In the genomic region with DNA sequence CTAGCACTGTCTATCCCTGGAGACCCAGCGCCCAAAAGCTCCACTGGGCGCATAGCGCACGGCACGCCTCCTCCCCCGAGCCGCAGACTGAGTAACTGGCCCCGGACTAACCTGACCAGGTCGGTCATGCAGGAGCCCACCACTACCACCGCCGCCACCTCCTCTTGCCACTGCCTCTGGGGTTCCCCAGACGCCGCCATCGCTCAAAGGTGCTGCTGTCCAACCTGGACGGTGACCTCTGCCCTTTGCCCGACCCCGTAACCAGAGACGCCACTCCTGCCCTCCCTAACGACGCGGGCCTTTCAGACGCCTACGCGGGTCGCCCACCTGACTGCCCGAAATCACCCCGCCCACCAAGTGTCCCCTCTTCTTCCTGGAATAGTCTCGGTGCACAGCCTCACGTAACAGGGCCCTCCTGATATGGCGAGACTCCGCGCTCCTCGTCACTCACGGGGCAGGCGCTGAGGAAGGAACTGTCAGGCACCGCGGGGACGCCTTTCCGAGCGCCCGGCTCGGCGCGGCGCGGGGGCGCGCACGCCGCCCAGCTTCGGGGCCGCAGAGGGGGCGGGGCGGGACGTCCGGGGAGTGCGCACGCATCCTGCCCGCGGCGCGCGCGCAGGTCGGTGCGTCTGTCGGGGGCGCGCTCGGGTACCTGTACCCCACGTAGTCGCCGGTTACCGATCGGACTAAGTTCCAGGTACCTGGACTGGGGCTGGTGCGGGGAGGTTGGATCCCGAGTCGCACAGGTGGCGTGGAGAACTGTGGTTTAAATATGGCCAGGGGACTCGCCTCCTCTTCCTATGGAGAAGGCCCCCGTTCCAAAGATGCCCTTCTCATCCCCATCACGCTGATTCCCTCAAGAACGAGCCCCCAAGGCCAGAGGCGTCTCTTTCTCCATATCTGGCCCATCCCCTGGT, we compare ENCODE assay signal across 8 cellular contexts. TPM values are rescaled to one million over a fixed set of nuclear protein-coding genes. Genes with fewer than 3 reads are reported as not detected.
A peak's percentile ranks its signal among the peaks of the same experiment; 100 is the strongest.
DNase-seq lines count a peak whose midpoint lies in the region; ATAC-seq and TF ChIP-seq lines count a peak whose summit lies in the region.

Gene BABAM2, plus strand, starts transcription at position 584 of the 917 bp plus-strand sequence. CDS start 3,828 bp downstream, outside the sequence.
Gene RBKS, minus strand, starts transcription at position 242 of the 917 bp plus-strand sequence. Its CDS starts 42 bp downstream, at position 200.

- peak within 1 kb of the TSS; percentile 99 for H3K27ac Mint-ChIP-seq in dendritic cell treated with granulocyte-macrophage colony-stimulating factor and Interleukin-4, amounts not matched to agents 40 ng/mL and 50 ng/mL, for 4 days

- H3K9me3 ChIP-seq in BLaER1 treated with 17β-estradiol and CSF1 and Interleukin-3, amounts not matched to agents 10 nM and 100 nM (replicated peaks in 1 of 11): no peaks in the 10 kb centered on the region
- H3K9me3 ChIP-seq in liver (ENCODE audit: control insufficient read depth in 4 of 4, low read length in 3 of 4): no peaks in the 10 kb centered on the region

- no peaks in the 10 kb centered on the region for H3K9me3 Mint-ChIP-seq in dendritic cell treated with granulocyte-macrophage colony-stimulating factor and Interleukin-4, amounts not matched to agents 40 ng/mL and 50 ng/mL, for 4 days

- ATAC-seq in GM19395 (IDR thresholded peaks at IDR 0.05; ENCODE audit: unreplicated experiment): peak; percentile 81
- peak; percentile 77 for ATAC-seq in HG03521 (IDR thresholded peaks at IDR 0.05; ENCODE audit: unreplicated experiment)

- H3K36me3 Mint-ChIP-seq in dendritic cell treated with granulocyte-macrophage colony-stimulating factor and Interleukin-4, amounts not matched to agents 40 ng/mL and 50 ng/mL, for 4 days (ENCODE audit: low read depth): peaks cover 28% of the 10 kb centered on the region

- peak; percentile 6 to 38 for TF ChIP-seq RAD21 in liver (IDR thresholded peaks at IDR 0.05)

- WGBS in liver: under 1% methylated on average over 84 of the region's 84 CpGs

- H3K4me1 ChIP-seq in BLaER1 treated with 17β-estradiol and CSF1 and Interleukin-3, amounts not matched to agents 10 nM and 100 nM: peaks cover 32 to 78% (median 57%) of the 10 kb centered on the region in 10 experiments
- peaks cover 4 to 20% (median 6%) of the 10 kb centered on the region in 4 donors for H3K4me1 ChIP-seq in liver (ENCODE audit: control insufficient read depth in 4 of 4, insufficient read depth in 4 of 4, low read length in 3 of 4)

- H3K4me2 ChIP-seq in BLaER1 treated with 17β-estradiol and CSF1 and Interleukin-3, amounts not matched to agents 10 nM and 100 nM: peak within 1 kb of the TSS; percentile 86 to 97 (median 90)

- TF ChIP-seq CTCF in liver (IDR thresholded peaks at IDR 0.05; ENCODE audit: low read depth, low read length, missing input control): no peak

- H3K36me3 ChIP-seq in BLaER1 treated with 17β-estradiol and CSF1 and Interleukin-3, amounts not matched to agents 10 nM and 100 nM: peaks cover 0 to 15% (median 12%) of the 10 kb centered on the region in 11 experiments; a peak in 16 of 22 replicates
- H3K36me3 ChIP-seq in liver (ENCODE audit: control insufficient read depth in 4 of 4, insufficient read depth in 3 of 4, low read depth in 1 of 4, low read length in 3 of 4): no peaks in the 10 kb centered on the region

- H3K9ac ChIP-seq in BLaER1 treated with 17β-estradiol and CSF1 and Interleukin-3, amounts not matched to agents 10 nM and 100 nM: peak within 1 kb of the TSS; percentile 77 to 96 (median 91)
- H3K9ac ChIP-seq in liver (ENCODE audit: low read depth in 1 of 2, low read length in 2 of 2): peak within 1 kb of the TSS; percentile 97

- H3K4me3 Mint-ChIP-seq in dendritic cell treated with granulocyte-macrophage colony-stimulating factor and Interleukin-4, amounts not matched to agents 40 ng/mL and 50 ng/mL, for 4 days: peak within 1 kb of the TSS; percentile 97

- DNase-seq in NCI-H748 (lab: John Stamatoyannopoulos, UW; ENCODE audit: unreplicated experiment): peak; percentile 90
- DNase-seq in activated CD4-positive, alpha-beta T cell treated with anti-CD3 and anti-CD28 coated beads, Interleukin-2, amount 50 U/mL, for 24 hours (ENCODE audit: low read depth in 1 of 2, low spot score in 1 of 2): peak; percentile 80
- peak; percentile 88 for DNase-seq in stimulated activated CD4-positive, alpha-beta T cell treated with anti-CD3 and anti-CD28 coated beads, Interleukin-4, amount 100 ng/mL, for 24 hours

- no peaks in the 10 kb centered on the region for H3K27me3 ChIP-seq in BLaER1 treated with 17β-estradiol and CSF1 and Interleukin-3, amounts not matched to agents 10 nM and 100 nM
- H3K27me3 ChIP-seq in liver (ENCODE audit: control insufficient read depth in 4 of 4, insufficient read depth in 4 of 4, low read length in 3 of 4): no peaks in the 10 kb centered on the region

- no peaks in the 10 kb centered on the region for H4K20me1 ChIP-seq in BLaER1 treated with 17β-estradiol and CSF1 and Interleukin-3, amounts not matched to agents 10 nM and 100 nM

- H3K4me1 Mint-ChIP-seq in dendritic cell treated with granulocyte-macrophage colony-stimulating factor and Interleukin-4, amounts not matched to agents 40 ng/mL and 50 ng/mL, for 4 days (ENCODE audit: low read depth): peaks cover 56% of the 10 kb centered on the region

- no peaks in the 10 kb centered on the region for H3K27me3 Mint-ChIP-seq in dendritic cell treated with granulocyte-macrophage colony-stimulating factor and Interleukin-4, amounts not matched to agents 40 ng/mL and 50 ng/mL, for 4 days

- intact Hi-C loops in dendritic cell treated with granulocyte-macrophage colony-stimulating factor and Interleukin-4, amounts not matched to agents 40 ng/mL and 50 ng/mL, for 4 days (cut with micrococcal nuclease): loop anchor here (1.0 to 10.0 kb wide), 5 partner anchors 30 to 557 kb away; partner anchors contain the start of gene FOSL2

- H3K27ac ChIP-seq in BLaER1 treated with 17β-estradiol and CSF1 and Interleukin-3, amounts not matched to agents 10 nM and 100 nM: peak within 1 kb of the TSS; percentile 87 to 97 (median 94)
- H3K27ac ChIP-seq in liver (ENCODE audit: low read depth in 1 of 2, low read length in 2 of 2): peak within 1 kb of the TSS; percentile 99

- peak within 1 kb of the TSS; percentile 69 to 85 (median 76) for H3K4me3 ChIP-seq in BLaER1 treated with 17β-estradiol and CSF1 and Interleukin-3, amounts not matched to agents 10 nM and 100 nM
- peak within 1 kb of the TSS; percentile 63 to 98 (median 97) for H3K4me3 ChIP-seq in liver (ENCODE audit: low read depth in 1 of 3, low read length in 3 of 3)

TF ChIP-seq in liver, 16 proteins besides CTCF, POLR2A, EP300 and RAD21 (continues in another document):
- TF ChIP-seq TAF1 (conservative IDR thresholded peaks at IDR 0.05) (no peak), FOXA1 (IDR thresholded peaks at IDR 0.05) (no peak), MAX (IDR thresholded peaks at IDR 0.05) (peak; percentile 46), EGR1 (IDR thresholded peaks at IDR 0.05; ENCODE audit: low read depth in 2 of 2) (peak; percentile 85 to 98), NR2F2 (IDR thresholded peaks at IDR 0.05) (peak; percentile 99), HNF4G (IDR thresholded peaks at IDR 0.05) (peak; percentile 37), FOXA2 (IDR thresholded peaks at IDR 0.05) (no peak), RXRA (IDR thresholded peaks at IDR 0.05) (peak; percentile 81 to 96), HNF4A (conservative IDR thresholded peaks at IDR 0.05) (peak; percentile 89 to 93), SP1 (IDR thresholded peaks at IDR 0.05) (peak; percentile 37), YY1 (IDR thresholded peaks at IDR 0.05) (peak; percentile 96), REST (IDR thresholded peaks at IDR 0.05) (peak; percentile 95), GABPA (IDR thresholded peaks at IDR 0.05 in 1 of 2, conservative IDR thresholded peaks at IDR 0.05 in 1 of 2) (no peak)
- TF ChIP-seq, protein P1, sequence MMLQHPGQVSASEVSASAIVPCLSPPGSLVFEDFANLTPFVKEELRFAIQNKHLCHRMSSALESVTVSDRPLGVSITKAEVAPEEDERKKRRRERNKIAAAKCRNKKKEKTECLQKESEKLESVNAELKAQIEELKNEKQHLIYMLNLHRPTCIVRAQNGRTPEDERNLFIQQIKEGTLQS (IDR thresholded peaks at IDR 0.05): no peak

RNA-seq across cellular contexts. Expression of gene BABAM2, which starts in this region (rescaled TPM):
- 10 to 100 TPM in 1 of 2 donors, 1 to 10 TPM in 1; 9.9 to 13.6 TPM for total RNA-seq in liver
- polyA plus RNA-seq in liver: 10 to 100 TPM; 14.2 to 17.0 TPM

RNA-seq across cellular contexts. Expression of gene RBKS, which starts in this region (rescaled TPM):
- total RNA-seq in liver: 10 to 100 TPM in 1 of 2 donors, 1 to 10 TPM in 1; 6.3 to 14.6 TPM
- 10 to 100 TPM; 15.8 to 18.8 TPM for polyA plus RNA-seq in liver

Comparison
In these comparisons a context has a peak if more than half of its experiments do, and no peak if none do; other contexts are left out.
1. Peak in every context shown above with its lines: DNase-seq, ATAC-seq, H3K4me3 ChIP-seq and H3K27ac ChIP-seq.